ENCODE assay signal across 8 cellular contexts in genomic region chr19:56367829-56368711, GRCh38. TPM values are rescaled to one million over a fixed set of nuclear protein-coding genes. Genes with fewer than 3 reads are reported as not detected.
DNase-seq lines count a peak whose midpoint lies in the region; ATAC-seq lines count a peak whose summit lies in the region.

No MANE protein-coding gene starts in this region.

- ATAC-seq in HG03097 (IDR thresholded peaks at IDR 0.05; ENCODE audit: low FRiP score, unreplicated experiment), result peak; percentile 87
- no peak for ATAC-seq in GM19324 (IDR thresholded peaks at IDR 0.05; ENCODE audit: low FRiP score, unreplicated experiment)

- no peaks in the 10 kb centered on the region for H3K4me1 ChIP-seq in mesodermal cell (ENCODE audit: control insufficient read depth, insufficient read depth, low read length, poor library complexity, severe bottlenecking)

- peak overlapping the region; percentile 59 for H3K4me3 ChIP-seq in mesodermal cell (ENCODE audit: extremely low read depth, insufficient read depth, low read length, poor library complexity, severe bottlenecking)

- WGBS in mesodermal cell (ENCODE audit: insufficient coverage in 2 of 2), 2 experiments, result 12 to 21% methylated on average over 35 to 54 of the region's 65 CpGs

- peaks cover 38% of the 10 kb centered on the region for H3K36me3 ChIP-seq in mesodermal cell (ENCODE audit: control insufficient read depth, insufficient read depth, low read length)

- H3K9me3 ChIP-seq in mesodermal cell (ENCODE audit: control insufficient read depth, low read length), result peaks cover 21% of the 10 kb centered on the region

- peak; percentile 96 for DNase-seq in Daoy (ENCODE audit: low read depth)
- DNase-seq in NCI-H748 (lab: John Stamatoyannopoulos, UW; ENCODE audit: unreplicated experiment), result peak; percentile 98
- DNase-seq in activated T-cell treated with anti-CD3 and anti-CD28 coated beads for 4 hours, result peak; percentile 58
- DNase-seq in epidermal melanocyte (ENCODE audit: insufficient read length, low spot score), result peak; percentile 46
- peak; percentile 66 for DNase-seq in stimulated activated CD8-positive, alpha-beta memory T cell treated with anti-CD3 and anti-CD28 coated beads, Interleukin-12 subunit alpha, Interleukin-12 subunit beta, amount 100 ng/mL, for 1 hour (ENCODE audit: low read depth)

- peak overlapping the region; percentile 86 for H3K27ac ChIP-seq in mesodermal cell (ENCODE audit: low read depth, low read length, severe bottlenecking)

RNA-seq across cellular contexts. Expression of gene ZNF582, which starts 25.3 kb away (rescaled TPM):
- total RNA-seq in Daoy (2014; rRNA removed; shearing (Covaris generic)), result 2.0 and 4.6 TPM in 2 replicates
- polyA plus RNA-seq in mesodermal cell (2013, experiment 1 of 2), result 2.9 TPM
- 3.0 TPM for polyA plus RNA-seq in mesodermal cell (2013, experiment 2 of 2)

RNA-seq across cellular contexts. Expression of gene ZNF583, which starts 36.1 kb away (rescaled TPM):
- 3.9 and 4.1 TPM in 2 replicates for total RNA-seq in Daoy (2014; rRNA removed; shearing (Covaris generic))
- polyA plus RNA-seq in mesodermal cell (2013, experiment 1 of 2), result 2.8 TPM
- 3.3 TPM for polyA plus RNA-seq in mesodermal cell (2013, experiment 2 of 2)

RNA-seq across cellular contexts. Expression of gene ZSCAN5A, which starts 53.4 kb away (rescaled TPM):
- total RNA-seq in Daoy (2014; rRNA removed; shearing (Covaris generic)), result 20.7 TPM in 2 replicates
- 5.1 TPM for polyA plus RNA-seq in mesodermal cell (2013, experiment 1 of 2)
- polyA plus RNA-seq in mesodermal cell (2013, experiment 2 of 2), result 7.7 TPM

Comparison
In these comparisons a context has a peak if more than half of its experiments do, and no peak if none do; other contexts are left out.
1. DNase-seq: peak in every context shown above with its lines; median percentile 98 in NCI-H748; 96 in Daoy; 66 in stimulated activated CD8-positive, alpha-beta memory T cell treated with anti-CD3 and anti-CD28 coated beads, Interleukin-12 subunit alpha, Interleukin-12 subunit beta, amount 100 ng/mL, for 1 hour; 58 in activated T-cell treated with anti-CD3 and anti-CD28 coated beads for 4 hours; 46 in epidermal melanocyte.